Comparison of ENCODE assay signal across 9 cellular contexts in genomic region chr9:96651626-96652025, GRCh38. TPM values are rescaled to one million over a fixed set of nuclear protein-coding genes. Genes with fewer than 3 reads are reported as not detected.
DNase-seq lines count a peak whose midpoint lies in the region; ATAC-seq and TF ChIP-seq lines count a peak whose summit lies in the region.
"Had no signal": no experiment of that assay in that cellular context is flagged by ENCODE, and none has a peak within 500 bp of the region (broad histone marks: within the 10 kb centered on the region; RNA-seq: fewer than 3 reads in every experiment).

No MANE protein-coding gene starts in this region.

- H3K27me3 ChIP-seq in brain microvascular endothelial cell (replicated peaks): no peaks in the 10 kb centered on the region

- H3K4me1 Mint-ChIP-seq in osteocyte (ENCODE audit: unreplicated experiment): peaks cover 30% of the 10 kb centered on the region

- peaks cover 24% of the 10 kb centered on the region for H3K36me3 Mint-ChIP-seq in osteocyte (ENCODE audit: unreplicated experiment)

- peaks cover 13% of the 10 kb centered on the region for H3K36me3 ChIP-seq in brain microvascular endothelial cell (replicated peaks)

- no peaks in the 10 kb centered on the region for H3K27me3 Mint-ChIP-seq in osteocyte (ENCODE audit: unreplicated experiment)

- H3K4me3 ChIP-seq in brain microvascular endothelial cell (ENCODE audit: low read depth, low read length): no peak overlapping the region

- ATAC-seq in GM19452 (IDR thresholded peaks at IDR 0.05; ENCODE audit: unreplicated experiment) (no peak), HG03565 (IDR thresholded peaks at IDR 0.05; ENCODE audit: unreplicated experiment) (no peak), HG02970 (IDR thresholded peaks at IDR 0.05; ENCODE audit: low FRiP score, unreplicated experiment) (no peak)

- H3K27ac Mint-ChIP-seq in osteocyte (ENCODE audit: unreplicated experiment): peak overlapping the region; percentile 50

- TF ChIP-seq CTCF in brain microvascular endothelial cell (IDR thresholded peaks at IDR 0.05; ENCODE audit: low read depth, low read length, missing control alignments): peak; percentile 41
- peak; percentile 71 for TF ChIP-seq CTCF in osteocyte (IDR thresholded peaks at IDR 0.05)

- in situ Hi-C loops in brain microvascular endothelial cell (cut with HindIII; ENCODE audit: low pct_ligation_motif_present, low sequenced_read_pairs): no loop called here

- DNase-seq in DMS 273 (lab: John Stamatoyannopoulos, UW; ENCODE audit: unreplicated experiment) (peak; percentile 39), DMS 273 treated with DMSO at 0.1 percent for 48 hours (lab: John Stamatoyannopoulos, UW) (no peak), MV-4-11 (lab: John Stamatoyannopoulos, UW) (peak; percentile 34), brain microvascular endothelial cell (no peak), osteocyte (ENCODE audit: extremely low spot score, unreplicated experiment) (no peak)
- DNase-seq: activated CD8-positive, alpha-beta memory T cell treated with anti-CD3 and anti-CD28 coated beads for 24 hours had no signal

- no peak overlapping the region for H3K27ac ChIP-seq in brain microvascular endothelial cell

- H3K9me3 Mint-ChIP-seq in osteocyte (ENCODE audit: unreplicated experiment): no peaks in the 10 kb centered on the region

- H3K4me3 Mint-ChIP-seq in osteocyte (ENCODE audit: unreplicated experiment): no peak overlapping the region

RNA-seq across cellular contexts. Expression of gene PRXL2C, which starts 3.5 kb away (rescaled TPM):
- total RNA-seq in osteocyte: 19.8 and 23.9 TPM in 2 replicates

RNA-seq across cellular contexts. Expression of gene CDC14B, which starts 32.0 kb away (rescaled TPM):
- total RNA-seq in osteocyte: 16.6 and 18.6 TPM in 2 replicates

Comparison
In these comparisons a context has a peak if more than half of its experiments do, and no peak if none do; other contexts are left out.
1. DNase-seq: peak in DMS 273 (single experiment) and MV-4-11 (single experiment); none in DMS 273 treated with DMSO at 0.1 percent for 48 hours (single experiment), brain microvascular endothelial cell (single experiment) and osteocyte (single experiment).